25 cellular contexts compared by ENCODE assay signal in genomic region chr18:67133669-67134068, GRCh38.
DNase-seq lines count a peak whose midpoint lies in the region; ATAC-seq and TF ChIP-seq lines count a peak whose summit lies in the region.
"Had no signal": no experiment of that assay in that cellular context is flagged by ENCODE, and none has a peak within 500 bp of the region (broad histone marks: within the 10 kb centered on the region; RNA-seq: fewer than 3 reads in every experiment).

No MANE protein-coding gene starts in this region.

- DNase-seq in LNCaP clone FGC (ENCODE audit: low read depth) (peak; percentile 88), NCI-H146 treated with DMSO at 0.1 percent for 48 hours (lab: John Stamatoyannopoulos, UW; ENCODE audit: unreplicated experiment) (peak; percentile 100), NCI-H345 treated with DMSO at 0.1 percent for 48 hours (lab: John Stamatoyannopoulos, UW; ENCODE audit: unreplicated experiment) (peak; percentile 91), sciatic nerve (ENCODE audit: low spot score) (no peak), ascending aorta (ENCODE audit: low spot score in 2 of 2) (no peak)
- DNase-seq: activated T-cell treated with anti-CD3 and anti-CD28 coated beads for 4 hours, C1 segment of cervical spinal cord, caudate nucleus, cortex of kidney, endodermal cell, GM23248, Kasumi-1, NCI-H1048, NCI-H524 treated with DMSO at 0.1 percent for 48 hours, ovary, RPMI8226 had no signal

- no peaks in the 10 kb centered on the region for H3K27me3 ChIP-seq in ascending aorta
- H3K27me3 ChIP-seq: esophagus muscularis mucosa, foreskin keratinocyte, hepatocyte, ovary, vagina had no signal

- no peak for TF ChIP-seq CTCF in LNCaP clone FGC (IDR thresholded peaks at IDR 0.05; ENCODE audit: control insufficient read depth, extremely low read depth, insufficient read depth)
- no peak for TF ChIP-seq CTCF in VCaP (conservative IDR thresholded peaks at IDR 0.05)
- no peak for TF ChIP-seq CTCF in ascending aorta (IDR thresholded peaks at IDR 0.05)

- no peaks in the 10 kb centered on the region for H3K4me1 ChIP-seq in ascending aorta
- H3K4me1 ChIP-seq: esophagus muscularis mucosa, foreskin keratinocyte, vagina had no signal

- no peaks in the 10 kb centered on the region for H3K36me3 ChIP-seq in ascending aorta
- H3K36me3 ChIP-seq: esophagus muscularis mucosa, ovary, vagina had no signal

- H3K4me3 ChIP-seq in LNCaP clone FGC (ENCODE audit: low read depth, low read length) (no peak overlapping the region), ascending aorta (no peak overlapping the region)
- H3K4me3 ChIP-seq: esophagus muscularis mucosa, GM23248, hepatocyte, ovary, skin epidermis, vagina had no signal

- ATAC-seq in HG02763 (IDR thresholded peaks at IDR 0.05; ENCODE audit: unreplicated experiment) = no peak
- no peak for ATAC-seq in sciatic nerve
- ATAC-seq in HG03442 (IDR thresholded peaks at IDR 0.05; ENCODE audit: unreplicated experiment) = no peak
- ATAC-seq: foreskin keratinocyte, HepG2 had no signal

- no peaks in the 10 kb centered on the region for H3K9me3 ChIP-seq in ascending aorta
- H3K9me3 ChIP-seq: esophagus muscularis mucosa, ovary, vagina had no signal

- intact Hi-C loops in sciatic nerve (cut with DNase I) (no loop called here), ascending aorta (cut with DNase I) (no loop called here)

- H3K27ac ChIP-seq in VCaP = peak overlapping the region; percentile 33; the same call in 1 of the 2 replicates
- H3K27ac ChIP-seq in ascending aorta = no peak overlapping the region
- H3K27ac ChIP-seq: esophagus muscularis mucosa, foreskin keratinocyte, GM23248, hepatocyte, ovary, skin epidermis, vagina had no signal

Comparison
In these comparisons a context has a peak if more than half of its experiments do, and no peak if none do; other contexts are left out.
1. DNase-seq: peak in LNCaP clone FGC (single experiment), NCI-H146 treated with DMSO at 0.1 percent for 48 hours (single experiment) and NCI-H345 treated with DMSO at 0.1 percent for 48 hours (single experiment); none in sciatic nerve (single experiment) and ascending aorta (0 of 2).